In the genomic region with DNA sequence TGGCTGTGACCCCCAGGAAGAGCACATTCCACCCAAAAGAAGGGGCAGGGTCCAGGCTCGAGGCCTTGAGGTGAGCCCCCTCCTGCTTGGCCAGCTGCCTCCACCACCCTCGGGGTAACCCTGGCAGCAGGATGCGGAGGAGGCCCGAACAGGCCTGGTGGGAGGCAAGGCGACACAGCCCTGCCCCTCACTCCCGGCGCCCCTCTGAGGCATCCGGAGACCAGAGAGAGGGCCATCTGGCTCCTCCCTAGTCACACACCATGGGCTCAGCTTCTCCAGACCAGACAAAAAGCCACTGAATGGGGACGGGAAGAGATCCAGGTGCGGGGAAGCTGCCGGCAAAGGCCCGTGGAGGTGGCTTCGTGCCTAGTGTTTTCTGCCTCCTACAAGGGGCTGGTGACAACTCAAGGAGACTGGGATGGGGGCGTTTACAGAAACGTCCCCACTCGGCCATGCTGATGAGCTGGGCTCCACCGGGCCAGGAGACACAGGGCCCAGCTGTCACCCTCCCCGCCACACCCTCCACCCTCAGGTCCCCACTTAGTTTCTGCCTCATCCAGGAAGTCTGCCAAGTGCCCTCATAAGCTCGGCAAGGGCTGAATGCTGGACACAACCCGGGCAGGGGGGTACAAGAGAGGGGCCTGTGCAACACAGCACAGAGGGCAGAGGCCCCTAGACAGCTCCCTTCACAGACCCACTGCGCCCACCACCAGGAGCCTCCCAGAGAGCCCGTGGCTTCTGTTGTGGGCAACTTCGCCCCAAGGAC, we compare ENCODE assay signal across 9 cellular contexts. TPM values are rescaled to one million over a fixed set of nuclear protein-coding genes. Genes with fewer than 3 reads are reported as not detected.
DNase-seq lines count a peak whose midpoint lies in the region; TF ChIP-seq lines count a peak whose summit lies in the region.
"Had no signal": no experiment of that assay in that cellular context is flagged by ENCODE, and none has a peak within 500 bp of the region (broad histone marks: within the 10 kb centered on the region; RNA-seq: fewer than 3 reads in every experiment).

No MANE protein-coding gene starts in this region.

- TF ChIP-seq CTCF in epithelial cell of proximal tubule (conservative IDR thresholded peaks at IDR 0.05; ENCODE audit: low read depth, low read length) (no peak), neural cell (IDR thresholded peaks at IDR 0.05; ENCODE audit: poor library complexity, severe bottlenecking) (no peak)

- H3K4me2 ChIP-seq in neural cell (ENCODE audit: low read length), result no peak overlapping the region

- no peaks in the 10 kb centered on the region for H3K9me2 ChIP-seq in neural cell (ENCODE audit: insufficient read depth, low read length)

- no peaks in the 10 kb centered on the region for H3K79me2 ChIP-seq in neural cell (replicated peaks; ENCODE audit: insufficient read depth, low read length)

- H3K4me3 ChIP-seq in epithelial cell of proximal tubule (ENCODE audit: low read depth, low read length), result peak overlapping the region; percentile 42
- H3K4me3 ChIP-seq in neural cell (ENCODE audit: low read length), result peak overlapping the region; percentile 87

- H3K9ac ChIP-seq in neural cell (ENCODE audit: low read length), result peak overlapping the region; percentile 71

- H3F3A ChIP-seq in neural cell (ENCODE audit: insufficient read depth, low read length, poor library complexity, severe bottlenecking), result no peaks in the 10 kb centered on the region

- no peak for TF ChIP-seq EP300 in neural cell (conservative IDR thresholded peaks at IDR 0.05; ENCODE audit: poor library complexity, severe bottlenecking)

- no peaks in the 10 kb centered on the region for H4K20me1 ChIP-seq in neural cell (ENCODE audit: insufficient read depth)

- no peaks in the 10 kb centered on the region for H3K36me3 ChIP-seq in neural cell (ENCODE audit: insufficient read depth, low read length)

- peaks cover 4% of the 10 kb centered on the region for H3K27me3 ChIP-seq in neural cell (ENCODE audit: insufficient read depth, low read depth, low read length)

- H2AFZ ChIP-seq in neural cell (ENCODE audit: low read depth, low read length), result no peak overlapping the region

- H3K27ac ChIP-seq in neural cell (ENCODE audit: low read length), result no peak overlapping the region

- TF ChIP-seq RAD21 in neural cell (conservative IDR thresholded peaks at IDR 0.05), result no peak

- DNase-seq in AG08395 (ENCODE audit: low spot score), result peak; percentile 12
- peak; percentile 17 for DNase-seq in NCI-H2171 (lab: John Stamatoyannopoulos, UW)
- DNase-seq in epithelial cell of proximal tubule (ENCODE audit: low read depth), result no peak
- no peak for DNase-seq in NCI-H2107 treated with DMSO at 0.1 percent for 48 hours (lab: John Stamatoyannopoulos, UW; ENCODE audit: unreplicated experiment)
- DNase-seq in DMS114 treated with DMSO at 0.1 percent for 48 hours (lab: John Stamatoyannopoulos, UW; ENCODE audit: unreplicated experiment), result no peak
- no peak for DNase-seq in activated gamma-delta T cell (lab: John Stamatoyannopoulos, UW)
- no peak for DNase-seq in effector CD4-positive, alpha-beta T cell
- DNase-seq: activated CD4-positive, alpha-beta T cell treated with anti-CD3 and anti-CD28 coated beads for 4 hours had no signal

- no peaks in the 10 kb centered on the region for H3K9me3 ChIP-seq in neural cell (ENCODE audit: low read length)

TF ChIP-seq in neural cell, 6 proteins besides CTCF, POLR2A, EP300 and RAD21:
- TF ChIP-seq MXI1 (conservative IDR thresholded peaks at IDR 0.05; ENCODE audit: poor library complexity, severe bottlenecking) (no peak), TAF1 (IDR thresholded peaks at IDR 0.05; ENCODE audit: low read depth) (no peak), SMC3 (conservative IDR thresholded peaks at IDR 0.05; ENCODE audit: poor library complexity) (no peak), EZH2 (IDR thresholded peaks at IDR 0.05; ENCODE audit: borderline replicate concordance, insufficient read depth, low read length, poor library complexity, severe bottlenecking) (no peak)

RNA-seq across cellular contexts. Expression of gene NACC2, which starts 41.9 kb away (rescaled TPM):
- 21.3 and 23.9 TPM in 2 replicates for total RNA-seq in epithelial cell of proximal tubule
- polyA plus RNA-seq in neural cell, result 1.7 and 1.8 TPM in 2 replicates
- 4.3 and 4.6 TPM in 2 replicates for polyA minus RNA-seq in neural cell

Comparison
In these comparisons a context has a peak if more than half of its experiments do, and no peak if none do; other contexts are left out.
1. DNase-seq: peak in AG08395 (single experiment) and NCI-H2171 (single experiment); none in epithelial cell of proximal tubule (single experiment), NCI-H2107 treated with DMSO at 0.1 percent for 48 hours (single experiment), DMS114 treated with DMSO at 0.1 percent for 48 hours (single experiment), activated gamma-delta T cell (single experiment) and effector CD4-positive, alpha-beta T cell (single experiment).